ENCODE assay signal across 16 cellular contexts in the genomic region with DNA sequence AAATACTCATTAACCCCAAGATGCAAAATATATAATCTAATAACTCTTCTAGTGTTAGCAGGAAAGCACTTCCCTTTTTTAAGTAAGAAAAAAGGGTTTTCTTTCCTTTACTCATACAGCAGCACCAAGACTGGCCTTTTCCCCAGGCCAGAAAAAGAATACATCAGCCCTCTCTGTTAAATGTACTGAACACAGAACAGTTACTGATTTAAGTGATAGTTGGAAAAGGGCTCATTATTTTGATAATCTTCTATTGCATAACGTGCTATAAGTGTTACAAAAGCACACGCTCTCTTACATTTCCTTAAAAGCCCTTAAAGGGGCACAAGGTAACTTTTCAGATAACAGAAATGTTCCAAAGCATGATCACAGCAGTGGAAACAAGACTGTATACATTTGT.
A peak's percentile ranks its signal among the peaks of the same experiment; 100 is the strongest.
DNase-seq lines count a peak whose midpoint lies in the region; ATAC-seq and TF ChIP-seq lines count a peak whose summit lies in the region.
"Had no signal": no experiment of that assay in that cellular context is flagged by ENCODE, and none has a peak within 500 bp of the region (broad histone marks: within the 10 kb centered on the region; RNA-seq: fewer than 3 reads in every experiment).

No MANE protein-coding gene starts in this region.

- H3K14ac ChIP-seq in mesenchymal stem cell (ENCODE audit: low read length in 2 of 2): no peak overlapping the region

- no peak overlapping the region for H2AFZ ChIP-seq in mesenchymal stem cell (ENCODE audit: low read depth, low read length)

- H3K4me3 ChIP-seq in ascending aorta: no peak overlapping the region
- H3K4me3 ChIP-seq in mesenchymal stem cell (ENCODE audit: insufficient read depth in 1 of 2, low read depth in 1 of 2, low read length in 2 of 2): peak overlapping the region in 1 of 2 experiments; percentile 52
- H3K4me3 ChIP-seq: SJCRH30, tibial artery had no signal

- no peak overlapping the region for H4K91ac ChIP-seq in mesenchymal stem cell (ENCODE audit: low read length)

- no peak for DNase-seq in Right ventricle myocardium inferior (ENCODE audit: missing footprints)
- DNase-seq in cardiac septum (ENCODE audit: low spot score): no peak
- DNase-seq in ascending aorta (ENCODE audit: low spot score in 2 of 2): no peak
- no peak for DNase-seq in mesenchymal stem cell
- DNase-seq in 8988T: no peak
- DNase-seq: activated CD4-positive, alpha-beta T cell treated with anti-CD3 and anti-CD28 coated beads for 1 hour; Calu3; effector memory CD8-positive, alpha-beta T cell; GOT3; NCI-H1436 treated with DMSO at 0.1 percent for 48 hours; NCI-H774; SJCRH30 had no signal

- H2BK120ac ChIP-seq in mesenchymal stem cell (ENCODE audit: low read depth, low read length): no peak overlapping the region

- WGBS in mesenchymal stem cell: no CpG with 5 or more reads among the region's 2 CpGs

- no peak overlapping the region for H2BK15ac ChIP-seq in mesenchymal stem cell (ENCODE audit: low read depth, poor library complexity, severe bottlenecking)

- peaks cover 2% of the 10 kb centered on the region for H3K79me1 ChIP-seq in mesenchymal stem cell (replicated peaks; ENCODE audit: low read length, poor library complexity, severe bottlenecking)

- intact Hi-C loops in Right ventricle myocardium inferior (cut with DNase I): no loop called here
- intact Hi-C loops in cardiac septum (cut with DNase I): no loop called here
- intact Hi-C loops in ascending aorta (cut with DNase I): loop anchor here (10.0 kb wide), 1 partner anchor 534 kb away; a partner anchor contains a TSS

- no peak overlapping the region for H3K23ac ChIP-seq in mesenchymal stem cell (ENCODE audit: low read length in 2 of 2)

- H3K9ac ChIP-seq in mesenchymal stem cell (ENCODE audit: low read length): peak overlapping the region; percentile 84

- no peak overlapping the region for H3K4ac ChIP-seq in mesenchymal stem cell (ENCODE audit: low read depth in 1 of 2, low read length in 2 of 2)

- H3K27ac ChIP-seq in ascending aorta: peak overlapping the region; percentile 53
- H3K27ac ChIP-seq in mesenchymal stem cell (ENCODE audit: low read length, poor library complexity, severe bottlenecking): no peak overlapping the region
- H3K27ac ChIP-seq: SJCRH30, tibial artery had no signal

- H3K18ac ChIP-seq in mesenchymal stem cell (ENCODE audit: low read depth in 1 of 2, low read length in 2 of 2): no peak overlapping the region

- ATAC-seq in Right ventricle myocardium inferior: peak; percentile 51
- ATAC-seq in GM21526 (IDR thresholded peaks at IDR 0.05; ENCODE audit: low FRiP score, unreplicated experiment): no peak
- ATAC-seq in HG03280 (IDR thresholded peaks at IDR 0.05; ENCODE audit: unreplicated experiment): no peak
- no peak for ATAC-seq in GM19455 (IDR thresholded peaks at IDR 0.05; ENCODE audit: unreplicated experiment)
- ATAC-seq: effector memory CD8-positive, alpha-beta T cell had no signal

- H3K36me3 ChIP-seq in ascending aorta (no peaks in the 10 kb centered on the region), mesenchymal stem cell (ENCODE audit: control insufficient read depth in 1 of 2, insufficient read depth in 2 of 2, low read depth in 1 of 2, low read length in 2 of 2) (no peaks in the 10 kb centered on the region)
- H3K36me3 ChIP-seq: SJCRH30, tibial artery had no signal

- H3K27me3 ChIP-seq in ascending aorta: no peaks in the 10 kb centered on the region
- H3K27me3 ChIP-seq in mesenchymal stem cell (ENCODE audit: control insufficient read depth in 1 of 2, insufficient read depth in 1 of 2, low read length in 2 of 2): no peaks in the 10 kb centered on the region
- H3K27me3 ChIP-seq: SJCRH30 had no signal

- H2BK5ac ChIP-seq in mesenchymal stem cell (ENCODE audit: low read depth, low read length, poor library complexity, severe bottlenecking): no peak overlapping the region

- no peak overlapping the region for H3K4me2 ChIP-seq in mesenchymal stem cell (ENCODE audit: low read length, poor library complexity, severe bottlenecking)

- no peak for TF ChIP-seq CTCF in ascending aorta (IDR thresholded peaks at IDR 0.05)

- H3K9me3 ChIP-seq in ascending aorta (no peaks in the 10 kb centered on the region), mesenchymal stem cell (ENCODE audit: control insufficient read depth, low read length) (no peaks in the 10 kb centered on the region)
- H3K9me3 ChIP-seq: SJCRH30, tibial artery had no signal

- no peak overlapping the region for H4K8ac ChIP-seq in mesenchymal stem cell (ENCODE audit: low read length)

- H2BK12ac ChIP-seq in mesenchymal stem cell (ENCODE audit: low read length in 2 of 2): no peak overlapping the region

- H2AK5ac ChIP-seq in mesenchymal stem cell (ENCODE audit: low read length, severe bottlenecking): no peak overlapping the region

- H3K4me1 ChIP-seq in ascending aorta: no peaks in the 10 kb centered on the region
- H3K4me1 ChIP-seq in mesenchymal stem cell (ENCODE audit: control insufficient read depth, insufficient read depth, low read depth, low read length): no peaks in the 10 kb centered on the region
- H3K4me1 ChIP-seq: tibial artery had no signal
